In the genomic region with DNA sequence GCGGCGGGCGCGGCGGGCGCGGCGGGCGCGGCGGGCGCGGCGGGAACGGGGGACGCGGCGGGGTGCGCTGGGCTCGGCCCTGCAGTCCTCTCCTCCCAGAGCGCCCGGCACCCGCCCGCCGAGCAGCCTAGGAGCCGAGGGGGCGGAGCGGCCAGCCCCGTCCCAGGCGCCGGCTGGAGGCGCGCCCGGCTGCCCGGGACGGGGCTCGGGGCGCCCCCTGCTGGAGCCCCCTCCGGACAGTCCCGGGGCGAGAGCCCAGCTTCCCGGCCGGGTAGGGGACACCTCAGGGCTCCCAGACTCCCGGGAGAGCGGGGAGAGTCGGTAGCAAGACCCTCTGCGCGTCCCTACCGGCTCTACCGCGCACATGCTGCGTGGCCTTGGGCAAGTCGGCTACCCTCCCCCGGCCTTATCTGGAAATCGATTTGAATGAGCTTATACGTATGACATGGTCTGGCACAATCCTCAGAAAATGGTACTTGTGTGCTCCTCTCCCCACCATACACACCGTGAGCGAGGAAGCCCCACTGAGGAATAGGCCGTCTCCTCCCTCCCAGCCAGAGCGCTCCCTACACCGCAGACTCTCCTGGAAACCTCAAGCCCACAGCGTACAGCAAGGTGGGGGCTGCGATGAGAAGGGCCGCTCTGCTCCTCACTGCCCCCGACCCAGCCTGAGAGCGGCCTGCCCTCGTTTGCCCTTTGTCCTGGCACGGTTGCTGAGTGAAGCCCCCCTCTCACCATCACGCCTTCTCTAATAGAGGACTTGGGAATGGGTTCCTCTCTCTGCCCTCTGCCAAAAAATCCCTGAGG, we compare ENCODE assay signal across 1 cellular context.
A peak's percentile ranks its signal among the peaks of the same experiment; 100 is the strongest.
TF ChIP-seq lines count a peak whose summit lies in the region.

Gene DAPK2, minus strand, starts transcription at position 139 of the 807 bp plus-strand sequence. CDS start 6,224 bp downstream, outside the sequence.

TF ChIP-seq in HepG2, 621 proteins besides CTCF, POLR2A, EP300 and RAD21 (continued from another document):
- TF ChIP-seq, protein P1, sequence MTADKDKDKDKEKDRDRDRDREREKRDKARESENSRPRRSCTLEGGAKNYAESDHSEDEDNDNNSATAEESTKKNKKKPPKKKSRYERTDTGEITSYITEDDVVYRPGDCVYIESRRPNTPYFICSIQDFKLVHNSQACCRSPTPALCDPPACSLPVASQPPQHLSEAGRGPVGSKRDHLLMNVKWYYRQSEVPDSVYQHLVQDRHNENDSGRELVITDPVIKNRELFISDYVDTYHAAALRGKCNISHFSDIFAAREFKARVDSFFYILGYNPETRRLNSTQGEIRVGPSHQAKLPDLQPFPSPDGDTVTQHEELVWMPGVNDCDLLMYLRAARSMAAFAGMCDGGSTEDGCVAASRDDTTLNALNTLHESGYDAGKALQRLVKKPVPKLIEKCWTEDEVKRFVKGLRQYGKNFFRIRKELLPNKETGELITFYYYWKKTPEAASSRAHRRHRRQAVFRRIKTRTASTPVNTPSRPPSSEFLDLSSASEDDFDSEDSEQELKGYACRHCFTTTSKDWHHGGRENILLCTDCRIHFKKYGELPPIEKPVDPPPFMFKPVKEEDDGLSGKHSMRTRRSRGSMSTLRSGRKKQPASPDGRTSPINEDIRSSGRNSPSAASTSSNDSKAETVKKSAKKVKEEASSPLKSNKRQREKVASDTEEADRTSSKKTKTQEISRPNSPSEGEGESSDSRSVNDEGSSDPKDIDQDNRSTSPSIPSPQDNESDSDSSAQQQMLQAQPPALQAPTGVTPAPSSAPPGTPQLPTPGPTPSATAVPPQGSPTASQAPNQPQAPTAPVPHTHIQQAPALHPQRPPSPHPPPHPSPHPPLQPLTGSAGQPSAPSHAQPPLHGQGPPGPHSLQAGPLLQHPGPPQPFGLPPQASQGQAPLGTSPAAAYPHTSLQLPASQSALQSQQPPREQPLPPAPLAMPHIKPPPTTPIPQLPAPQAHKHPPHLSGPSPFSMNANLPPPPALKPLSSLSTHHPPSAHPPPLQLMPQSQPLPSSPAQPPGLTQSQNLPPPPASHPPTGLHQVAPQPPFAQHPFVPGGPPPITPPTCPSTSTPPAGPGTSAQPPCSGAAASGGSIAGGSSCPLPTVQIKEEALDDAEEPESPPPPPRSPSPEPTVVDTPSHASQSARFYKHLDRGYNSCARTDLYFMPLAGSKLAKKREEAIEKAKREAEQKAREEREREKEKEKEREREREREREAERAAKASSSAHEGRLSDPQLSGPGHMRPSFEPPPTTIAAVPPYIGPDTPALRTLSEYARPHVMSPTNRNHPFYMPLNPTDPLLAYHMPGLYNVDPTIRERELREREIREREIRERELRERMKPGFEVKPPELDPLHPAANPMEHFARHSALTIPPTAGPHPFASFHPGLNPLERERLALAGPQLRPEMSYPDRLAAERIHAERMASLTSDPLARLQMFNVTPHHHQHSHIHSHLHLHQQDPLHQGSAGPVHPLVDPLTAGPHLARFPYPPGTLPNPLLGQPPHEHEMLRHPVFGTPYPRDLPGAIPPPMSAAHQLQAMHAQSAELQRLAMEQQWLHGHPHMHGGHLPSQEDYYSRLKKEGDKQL (CRISPR knock-in tag; IDR thresholded peaks at IDR 0.05; ENCODE audit: low read depth): no peak
- TF ChIP-seq STAG1 (CRISPR knock-in tag; IDR thresholded peaks at IDR 0.05) (peak; percentile 54), ZNF678 (CRISPR knock-in tag; IDR thresholded peaks at IDR 0.05) (no peak), LCORL (IDR thresholded peaks at IDR 0.05) (no peak), LCORL (CRISPR knock-in tag; IDR thresholded peaks at IDR 0.05) (0 out of 2 replicates have a peak, but pooled peaks have one; percentile 36), SMAD1 (CRISPR knock-in tag; IDR thresholded peaks at IDR 0.05; ENCODE audit: borderline replicate concordance, low read depth) (no peak), IRF1 (CRISPR knock-in tag; IDR thresholded peaks at IDR 0.05; ENCODE audit: low read depth) (no peak), ZNF777 (CRISPR knock-in tag; IDR thresholded peaks at IDR 0.05) (peak; percentile 19; the same call in 1 of the 2 replicates), ZNF556 (CRISPR knock-in tag; IDR thresholded peaks at IDR 0.05; ENCODE audit: borderline replicate concordance) (no peak), IRF9 (CRISPR knock-in tag; IDR thresholded peaks at IDR 0.05; ENCODE audit: borderline replicate concordance) (no peak), NBN (conservative IDR thresholded peaks at IDR 0.05) (no peak), YY1 (IDR thresholded peaks at IDR 0.05; ENCODE audit: insufficient read depth, insufficient replicate concordance, low read depth, low read length) (peak; percentile 41), MXI1 (IDR thresholded peaks at IDR 0.05; ENCODE audit: borderline replicate concordance, low read depth, low read length) (0 out of 3 replicates have a peak, but pooled peaks have one; percentile 38), MEF2D (CRISPR knock-in tag; IDR thresholded peaks at IDR 0.05) (0 out of 2 replicates have a peak, but pooled peaks have one; percentile 22), ZSCAN9 (CRISPR knock-in tag; IDR thresholded peaks at IDR 0.05; ENCODE audit: borderline replicate concordance) (no peak), HMGXB4 (CRISPR knock-in tag; IDR thresholded peaks at IDR 0.05; ENCODE audit: borderline replicate concordance in 1 of 2, low read depth in 1 of 2) (peak in 1 of 2 experiments; percentile 67; a peak in 1 of 4 replicates), IKZF5 (CRISPR knock-in tag; IDR thresholded peaks at IDR 0.05) (no peak), REXO4 (CRISPR knock-in tag; IDR thresholded peaks at IDR 0.05; ENCODE audit: borderline replicate concordance) (0 out of 2 replicates have a peak, but pooled peaks have one; percentile 59), TCF7L2 (IDR thresholded peaks at IDR 0.05; ENCODE audit: low read depth, low read length) (no peak), ZNF816 (CRISPR knock-in tag; IDR thresholded peaks at IDR 0.05; ENCODE audit: borderline replicate concordance) (no peak), ZNF207 (IDR thresholded peaks at IDR 0.05; ENCODE audit: borderline replicate concordance) (no peak), NR3C1 (CRISPR knock-in tag; IDR thresholded peaks at IDR 0.05) (no peak), KLF16 (CRISPR knock-in tag; IDR thresholded peaks at IDR 0.05) (no peak), ZNF136 (CRISPR knock-in tag; IDR thresholded peaks at IDR 0.05; ENCODE audit: low read depth) (no peak), TEAD2 (CRISPR knock-in tag; IDR thresholded peaks at IDR 0.05) (no peak), MYC (CRISPR knock-in tag; IDR thresholded peaks at IDR 0.05; ENCODE audit: borderline replicate concordance) (peak; percentile 48; the same call in 1 of the 2 replicates), ZNF788 (CRISPR knock-in tag; IDR thresholded peaks at IDR 0.05; ENCODE audit: borderline replicate concordance) (peak; percentile 19; the same call in 1 of the 2 replicates), ZNF761 (CRISPR knock-in tag; conservative IDR thresholded peaks at IDR 0.05) (no peak), RORA (CRISPR knock-in tag; IDR thresholded peaks at IDR 0.05) (no peak), ZNF282 (IDR thresholded peaks at IDR 0.05; ENCODE audit: partially characterized antibody) (no peak), SP4 (CRISPR knock-in tag; IDR thresholded peaks at IDR 0.05) (no peak)
- TF ChIP-seq, protein P2, sequence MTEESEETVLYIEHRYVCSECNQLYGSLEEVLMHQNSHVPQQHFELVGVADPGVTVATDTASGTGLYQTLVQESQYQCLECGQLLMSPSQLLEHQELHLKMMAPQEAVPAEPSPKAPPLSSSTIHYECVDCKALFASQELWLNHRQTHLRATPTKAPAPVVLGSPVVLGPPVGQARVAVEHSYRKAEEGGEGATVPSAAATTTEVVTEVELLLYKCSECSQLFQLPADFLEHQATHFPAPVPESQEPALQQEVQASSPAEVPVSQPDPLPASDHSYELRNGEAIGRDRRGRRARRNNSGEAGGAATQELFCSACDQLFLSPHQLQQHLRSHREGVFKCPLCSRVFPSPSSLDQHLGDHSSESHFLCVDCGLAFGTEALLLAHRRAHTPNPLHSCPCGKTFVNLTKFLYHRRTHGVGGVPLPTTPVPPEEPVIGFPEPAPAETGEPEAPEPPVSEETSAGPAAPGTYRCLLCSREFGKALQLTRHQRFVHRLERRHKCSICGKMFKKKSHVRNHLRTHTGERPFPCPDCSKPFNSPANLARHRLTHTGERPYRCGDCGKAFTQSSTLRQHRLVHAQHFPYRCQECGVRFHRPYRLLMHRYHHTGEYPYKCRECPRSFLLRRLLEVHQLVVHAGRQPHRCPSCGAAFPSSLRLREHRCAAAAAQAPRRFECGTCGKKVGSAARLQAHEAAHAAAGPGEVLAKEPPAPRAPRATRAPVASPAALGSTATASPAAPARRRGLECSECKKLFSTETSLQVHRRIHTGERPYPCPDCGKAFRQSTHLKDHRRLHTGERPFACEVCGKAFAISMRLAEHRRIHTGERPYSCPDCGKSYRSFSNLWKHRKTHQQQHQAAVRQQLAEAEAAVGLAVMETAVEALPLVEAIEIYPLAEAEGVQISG (CRISPR knock-in tag; IDR thresholded peaks at IDR 0.05): no peak
- TF ChIP-seq, protein P3, sequence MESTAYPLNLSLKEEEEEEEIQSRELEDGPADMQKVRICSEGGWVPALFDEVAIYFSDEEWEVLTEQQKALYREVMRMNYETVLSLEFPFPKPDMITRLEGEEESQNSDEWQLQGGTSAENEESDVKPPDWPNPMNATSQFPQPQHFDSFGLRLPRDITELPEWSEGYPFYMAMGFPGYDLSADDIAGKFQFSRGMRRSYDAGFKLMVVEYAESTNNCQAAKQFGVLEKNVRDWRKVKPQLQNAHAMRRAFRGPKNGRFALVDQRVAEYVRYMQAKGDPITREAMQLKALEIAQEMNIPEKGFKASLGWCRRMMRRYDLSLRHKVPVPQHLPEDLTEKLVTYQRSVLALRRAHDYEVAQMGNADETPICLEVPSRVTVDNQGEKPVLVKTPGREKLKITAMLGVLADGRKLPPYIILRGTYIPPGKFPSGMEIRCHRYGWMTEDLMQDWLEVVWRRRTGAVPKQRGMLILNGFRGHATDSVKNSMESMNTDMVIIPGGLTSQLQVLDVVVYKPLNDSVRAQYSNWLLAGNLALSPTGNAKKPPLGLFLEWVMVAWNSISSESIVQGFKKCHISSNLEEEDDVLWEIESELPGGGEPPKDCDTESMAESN (CRISPR knock-in tag; conservative IDR thresholded peaks at IDR 0.05): no peak
- TF ChIP-seq, protein P4, sequence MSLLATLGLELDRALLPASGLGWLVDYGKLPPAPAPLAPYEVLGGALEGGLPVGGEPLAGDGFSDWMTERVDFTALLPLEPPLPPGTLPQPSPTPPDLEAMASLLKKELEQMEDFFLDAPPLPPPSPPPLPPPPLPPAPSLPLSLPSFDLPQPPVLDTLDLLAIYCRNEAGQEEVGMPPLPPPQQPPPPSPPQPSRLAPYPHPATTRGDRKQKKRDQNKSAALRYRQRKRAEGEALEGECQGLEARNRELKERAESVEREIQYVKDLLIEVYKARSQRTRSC (CRISPR knock-in tag; IDR thresholded peaks at IDR 0.05; ENCODE audit: low read depth): no peak
